Comparison of ENCODE assay signal across 16 cellular contexts in the genomic region with DNA sequence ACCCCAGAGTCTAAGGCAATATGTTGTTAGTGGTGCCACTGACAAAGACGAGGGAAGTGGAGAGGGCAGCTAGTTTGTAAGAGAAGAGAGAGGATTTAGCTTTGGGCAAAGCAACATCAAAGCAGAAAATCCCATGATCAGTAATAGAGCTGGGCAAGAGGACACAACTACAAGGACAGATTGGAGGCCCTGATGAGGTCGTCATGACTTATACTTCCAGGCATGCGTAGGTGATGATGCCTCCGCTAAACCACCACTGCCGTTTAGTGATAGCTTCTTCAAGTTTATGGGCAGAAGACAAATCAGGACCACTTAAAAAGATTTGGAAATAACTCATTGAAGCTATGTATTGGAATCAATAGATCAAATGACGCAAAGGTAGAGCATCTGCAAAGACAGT. TPM values are rescaled to one million over a fixed set of nuclear protein-coding genes. Genes with fewer than 3 reads are reported as not detected.
DNase-seq lines count a peak whose midpoint lies in the region; FAIRE-seq and TF ChIP-seq lines count a peak whose summit lies in the region.
"Had no signal": no experiment of that assay in that cellular context is flagged by ENCODE, and none has a peak within 500 bp of the region (broad histone marks: within the 10 kb centered on the region; RNA-seq: fewer than 3 reads in every experiment).

No MANE protein-coding gene starts in this region.

- POLR2A ChIA-PET in HEK293 (lab: Yijun Ruan, JAX), result interaction anchor here (1.2 kb wide), 1 partner anchor 115 kb away, joined by 4 read pairs; a partner anchor contains a TSS
- POLR2A ChIA-PET in H1 (lab: Charles Lee; ENCODE audit: partially characterized antibody), result interaction anchor here (2.6 kb wide), 1 partner anchor 15 kb away, joined by 9 read pairs; no protein-coding TSS in a partner anchor

- H2AK5ac ChIP-seq in H1 (ENCODE audit: low read depth, low read length) (no peak overlapping the region), mesendoderm (ENCODE audit: low read length) (no peak overlapping the region)

- H4K5ac ChIP-seq in H1 (ENCODE audit: insufficient read length, low read depth, low read length), result no peak overlapping the region
- no peak overlapping the region for H4K5ac ChIP-seq in mesendoderm (ENCODE audit: low read length)

- H2BK120ac ChIP-seq in H1 (replicated peaks; ENCODE audit: low read depth, low read length) (no peak overlapping the region), mesendoderm (ENCODE audit: low read depth, low read length) (no peak overlapping the region)

- no peak overlapping the region for H2BK15ac ChIP-seq in H1 (ENCODE audit: low read length)
- H2BK15ac ChIP-seq in mesendoderm (replicated peaks; ENCODE audit: low read depth), result no peak overlapping the region

- H2AFZ ChIP-seq in H1 (ENCODE audit: low read length), result no peak overlapping the region
- H2AFZ ChIP-seq: GM23338 had no signal

- H2BK5ac ChIP-seq in H1 (ENCODE audit: low read depth, low read length) (no peak overlapping the region), mesendoderm (ENCODE audit: low read length) (no peak overlapping the region)

- TF ChIP-seq POLR2A in H1 (IDR thresholded peaks at IDR 0.05; ENCODE audit: control extremely low read depth in 1 of 2, low read depth in 2 of 2, low read length in 2 of 2), result no peak

- H4K8ac ChIP-seq in H1 (ENCODE audit: extremely low read depth, insufficient read depth, low read length), result no peak overlapping the region
- no peak overlapping the region for H4K8ac ChIP-seq in mesendoderm (ENCODE audit: low read depth, low read length)

- no peak overlapping the region for H3K56ac ChIP-seq in H1 (replicated peaks; ENCODE audit: insufficient read length, low read depth, low read length)
- H3K56ac ChIP-seq in mesendoderm (ENCODE audit: low read length), result no peak overlapping the region

- 75% methylated on average over 6 of the region's 6 CpGs; no CpG with 5 or more reads in 1 of the 2 experiments for WGBS in H1 (ENCODE audit: extremely low coverage in 1 of 2, insufficient coverage in 1 of 2, insufficient read length in 1 of 2, insufficient replicate concordance in 2 of 2, low coverage in 1 of 2, low lambda C conversion rate in 2 of 2, missing lambda C conversion rate in 1 of 2), 2 experiments
- WGBS in mesendoderm (ENCODE audit: extremely low coverage, insufficient coverage, low lambda C conversion rate), result no CpG with 5 or more reads among the region's 6 CpGs

- peak overlapping the region; percentile 18 for H3K27ac Mint-ChIP-seq in Calu3 (ENCODE audit: unreplicated experiment)
- H3K27ac Mint-ChIP-seq: CD8-positive, alpha-beta memory T cell; GM23338; H9 had no signal

- H3K9me3 Mint-ChIP-seq in Calu3 (ENCODE audit: low read depth, unreplicated experiment), result peaks cover 9% of the 10 kb centered on the region
- H3K9me3 Mint-ChIP-seq: CD8-positive, alpha-beta memory T cell; GM23338; H9 had no signal

- DNase-seq in Calu3 (no peak), H1 (ENCODE audit: low read depth in 1 of 2, low spot score in 2 of 2) (peak in 1 of 2 experiments; percentile 16), mesendoderm (peak; percentile 59), ACHN (no peak), NCI-H1694 (lab: John Stamatoyannopoulos, UW) (no peak)
- DNase-seq: AML-193; Caco-2; CD8-positive, alpha-beta memory T cell; DMS53; GF-D8; H9 had no signal

- no peaks in the 10 kb centered on the region for H4K20me1 ChIP-seq in H1 (replicated peaks in 1 of 2; ENCODE audit: control insufficient read depth in 1 of 2, insufficient read depth in 2 of 2, low read length in 2 of 2)
- H4K20me1 ChIP-seq: BLaER1 had no signal

- H3K4ac ChIP-seq in H1 (replicated peaks; ENCODE audit: insufficient read length, low read depth, low read length) (no peak overlapping the region), mesendoderm (ENCODE audit: low read depth, low read length) (no peak overlapping the region)

- intact Hi-C loops in Calu3 (cut with micrococcal nuclease; ENCODE audit: unreplicated experiment), result no loop called here

- in situ Hi-C loops in ACHN (cut with HindIII; ENCODE audit: low pct_ligation_motif_present, low pct_unique_long_range_greater_than_20kb, low sequenced_read_pairs), result no loop called here

- TF ChIP-seq RAD21 in H1 (IDR thresholded peaks at IDR 0.05 in 1 of 2, conservative IDR thresholded peaks at IDR 0.05 in 1 of 2; ENCODE audit: low read depth in 2 of 2, low read length in 2 of 2), result no peak

- H3K27me3 ChIP-seq in H1 (replicated peaks in 1 of 4; ENCODE audit: control insufficient read depth in 3 of 4, extremely low read depth in 1 of 4, insufficient read depth in 3 of 4, low read length in 3 of 4) (no peaks in the 10 kb centered on the region), mesendoderm (ENCODE audit: insufficient read depth, low read length, poor library complexity) (no peaks in the 10 kb centered on the region)
- H3K27me3 ChIP-seq: BLaER1 had no signal

- H3K4me3 Mint-ChIP-seq in Calu3 (ENCODE audit: low read depth, unreplicated experiment), result no peak overlapping the region
- H3K4me3 Mint-ChIP-seq: CD8-positive, alpha-beta memory T cell; GM23338; H9 had no signal

- no peak overlapping the region for H3K14ac ChIP-seq in H1 (ENCODE audit: insufficient read length)

- H4K91ac ChIP-seq in H1 (replicated peaks; ENCODE audit: insufficient read length, low read length), result peak overlapping the region; percentile 42

- TF ChIP-seq CTCF in Calu3 (IDR thresholded peaks at IDR 0.05; ENCODE audit: unreplicated experiment), result no peak
- TF ChIP-seq CTCF in HEK293 (tag by site-specific recombination; IDR thresholded peaks at IDR 0.05), result no peak
- TF ChIP-seq CTCF in H1 (IDR thresholded peaks at IDR 0.05; ENCODE audit: control extremely low read depth in 1 of 3, insufficient read depth in 1 of 3, low read depth in 1 of 3, low read length in 3 of 3), result no peak

- H2BK12ac ChIP-seq in H1 (ENCODE audit: low read depth, low read length), result 0 out of 2 replicates have a peak overlapping the region, but pooled peaks have one; percentile 30

- BruUV-seq in Calu3 (replicated peaks; lab: Mats Ljungman, UMichigan), result no TSS peak

- no peak overlapping the region for H3K27ac ChIP-seq in HEK293 (ENCODE audit: extremely low read depth, low read depth, low read length)
- no peak overlapping the region for H3K27ac ChIP-seq in H1 (ENCODE audit: low read depth, low read length)
- H3K27ac ChIP-seq in mesendoderm (ENCODE audit: low read depth, low read length), result no peak overlapping the region
- H3K27ac ChIP-seq: BLaER1 had no signal

- H3K18ac ChIP-seq in H1 (ENCODE audit: extremely low read depth, low read length) (no peak overlapping the region), mesendoderm (ENCODE audit: low read length) (no peak overlapping the region)

- no peak for FAIRE-seq in H1 (lab: Jason Lieb, UNC)
- FAIRE-seq: HTR-8/SVneo had no signal

- H3K23ac ChIP-seq in H1 (ENCODE audit: insufficient read length) (no peak overlapping the region), mesendoderm (ENCODE audit: low read length) (no peak overlapping the region)

- no peak overlapping the region for H3K9ac ChIP-seq in H1 (replicated peaks in 1 of 4; ENCODE audit: extremely low read depth in 1 of 4, low read depth in 3 of 4, low read length in 3 of 4)
- H3K9ac ChIP-seq in mesendoderm (ENCODE audit: low read length), result no peak overlapping the region
- H3K9ac ChIP-seq: BLaER1 had no signal

- no peaks in the 10 kb centered on the region for H3K36me3 ChIP-seq in HEK293 (ENCODE audit: control insufficient read depth in 2 of 2, insufficient read depth in 1 of 2, low read length in 2 of 2)
- H3K36me3 ChIP-seq in H1 (ENCODE audit: control insufficient read depth in 2 of 4, insufficient read depth in 4 of 4, low read length in 3 of 4), result no peaks in the 10 kb centered on the region
- no peaks in the 10 kb centered on the region for H3K36me3 ChIP-seq in mesendoderm (ENCODE audit: control insufficient read depth, insufficient read depth, low read length)
- H3K36me3 ChIP-seq: BLaER1 had no signal

- H2BK20ac ChIP-seq in H1 (ENCODE audit: low read length), result peak overlapping the region; percentile 49; the same call in 1 of the 2 replicates

- peaks cover 42% of the 10 kb centered on the region for H3K4me1 Mint-ChIP-seq in Calu3 (ENCODE audit: low read depth, unreplicated experiment)
- H3K4me1 Mint-ChIP-seq: CD8-positive, alpha-beta memory T cell had no signal

- no peaks in the 10 kb centered on the region for H3K27me3 Mint-ChIP-seq in Calu3 (ENCODE audit: unreplicated experiment)

- TF ChIP-seq EP300 in H1 (IDR thresholded peaks at IDR 0.05; ENCODE audit: borderline replicate concordance in 1 of 2, low read depth in 2 of 2, low read length in 2 of 2), result no peak

- H3K4me2 ChIP-seq in H1 (ENCODE audit: insufficient read depth in 1 of 2, low read depth in 2 of 2, low read length in 2 of 2) (no peak overlapping the region), mesendoderm (ENCODE audit: low read length) (no peak overlapping the region)
- H3K4me2 ChIP-seq: BLaER1, GM23338 had no signal

- 0 out of 2 replicates have a peak, but pooled peaks cover 2% of the 10 kb centered on the region for H3K23me2 ChIP-seq in H1 (ENCODE audit: low read depth, low read length)

- H3K79me1 ChIP-seq in H1 (ENCODE audit: low read depth, low read length), result no peaks in the 10 kb centered on the region
- H3K79me1 ChIP-seq in mesendoderm (ENCODE audit: low read length), result no peaks in the 10 kb centered on the region

- H3K4me3 ChIP-seq in HEK293 (ENCODE audit: low read depth, low read length) (no peak overlapping the region), H1 (ENCODE audit: extremely low read depth in 1 of 4, insufficient read depth in 2 of 4, low read depth in 3 of 4, low read length in 4 of 4) (no peak overlapping the region), mesendoderm (ENCODE audit: low read length) (no peak overlapping the region)
- H3K4me3 ChIP-seq: BLaER1, GM23338 had no signal

- H3K9me3 ChIP-seq in HEK293 (ENCODE audit: control insufficient read depth, insufficient read depth, low read depth, low read length) (no peaks in the 10 kb centered on the region), H1 (ENCODE audit: insufficient read depth in 2 of 2, low read depth in 1 of 2, low read length in 1 of 2) (no peaks in the 10 kb centered on the region)
- H3K9me3 ChIP-seq: BLaER1, Caco-2 had no signal

- no peaks in the 10 kb centered on the region for H3K4me1 ChIP-seq in HEK293 (ENCODE audit: control insufficient read depth, insufficient read depth, low read length)
- H3K4me1 ChIP-seq in H1 (replicated peaks in 1 of 4; ENCODE audit: control insufficient read depth in 3 of 4, insufficient read depth in 4 of 4, low read length in 3 of 4), result peaks cover 2 to 16% (median 6%) of the 10 kb centered on the region in 4 experiments; a peak in 4 of 7 replicates
- peaks cover 8% of the 10 kb centered on the region for H3K4me1 ChIP-seq in mesendoderm (ENCODE audit: control insufficient read depth, low read depth, low read length)
- H3K4me1 ChIP-seq: BLaER1 had no signal

- CTCF ChIA-PET in Calu3 (lab: Charles Lee), result no interaction called here
- CTCF ChIA-PET in HEK293 (lab: Yijun Ruan, JAX), result interaction anchor here (1.5 kb wide), 1 partner anchor 51 kb away, joined by 6 read pairs; no protein-coding TSS in a partner anchor
- CTCF ChIA-PET in H1 (lab: Charles Lee; ENCODE audit: partially characterized antibody), result interaction anchor here (0.9 to 1.5 kb wide), 4 partner anchors 10 to 174 kb away, joined by 3 to 5 read pairs (median 3); no protein-coding TSS in a partner anchor

- peaks cover 6% of the 10 kb centered on the region for H3K36me3 Mint-ChIP-seq in Calu3 (ENCODE audit: insufficient read depth, unreplicated experiment)
- H3K36me3 Mint-ChIP-seq: CD8-positive, alpha-beta memory T cell had no signal

- H3K79me2 ChIP-seq in H1 (ENCODE audit: control insufficient read depth in 1 of 2, insufficient read depth in 2 of 2, low read length in 2 of 2), result no peaks in the 10 kb centered on the region
- H3K79me2 ChIP-seq in mesendoderm (ENCODE audit: control insufficient read depth, insufficient read depth, low read length), result no peaks in the 10 kb centered on the region

RNA-seq across cellular contexts. Expression of a gene that starts 2.6 kb away (rescaled TPM):
- 0.17 and 0.40 TPM in 2 replicates for total RNA-seq in Calu3 (2022)
- 0.15 TPM in 1 of 2 replicates, not detected in the other for total RNA-seq in H1 (2021; fragmentation: NEBNext Ultra II Directional; extraction: Animal tissue kit (Norgen Biotek cat#: 25700))
- polyA plus RNA-seq in H1 (2011; rRNA removed), result 0.03 TPM in 1 of 2 replicates, not detected in the other
- not detected for polyA plus RNA-seq in H1 (2011; cell fraction: cytosol; rRNA removed)
- polyA plus RNA-seq in H1 (2011; cell fraction: nucleus; rRNA removed), result not detected
- 0.21 TPM in 1 of 4 replicates, not detected in the others for polyA plus RNA-seq in H1 (2012, experiment 1 of 2)
- polyA plus RNA-seq in H1 (2012, experiment 2 of 2), result not detected
- 0.22 TPM for polyA plus RNA-seq in H1 (2013, experiment 1 of 2)
- 0.17 TPM for polyA plus RNA-seq in H1 (2013, experiment 2 of 2)
- polyA minus RNA-seq in H1 (2011; rRNA and poly(A)+ RNA removed), result not detected in 2 replicates
- polyA minus RNA-seq in H1 (2011; cell fraction: cytosol; rRNA and poly(A)+ RNA removed), result not detected
- not detected for polyA minus RNA-seq in H1 (2011; cell fraction: nucleus; rRNA and poly(A)+ RNA removed)
- 0.22 TPM for polyA plus RNA-seq in mesendoderm (2013, experiment 1 of 2)
- polyA plus RNA-seq in mesendoderm (2013, experiment 2 of 2), result 0.21 TPM
- total RNA-seq: A673; Caco-2; CD8-positive, alpha-beta memory T cell; GM23338; H9 had no signal
- polyA plus RNA-seq: CD8-positive, alpha-beta memory T cell; GM23338 had no signal

RNA-seq across cellular contexts. Expression of a gene that starts 28.2 kb away (rescaled TPM):
- not detected in 2 replicates for total RNA-seq in Calu3 (2022)
- not detected in 2 replicates for total RNA-seq in H1 (2021; fragmentation: NEBNext Ultra II Directional; extraction: Animal tissue kit (Norgen Biotek cat#: 25700))
- 0.15 TPM in 1 of 2 replicates, not detected in the other for polyA plus RNA-seq in H1 (2011; rRNA removed)
- polyA plus RNA-seq in H1 (2011; cell fraction: cytosol; rRNA removed), result 0.09 TPM
- 0.19 TPM for polyA plus RNA-seq in H1 (2011; cell fraction: nucleus; rRNA removed)
- 0.10 to 0.25 TPM (median 0.19 TPM) in 4 replicates for polyA plus RNA-seq in H1 (2012, experiment 1 of 2)
- not detected for polyA plus RNA-seq in H1 (2012, experiment 2 of 2)
- not detected for polyA plus RNA-seq in H1 (2013, experiment 1 of 2)
- polyA plus RNA-seq in H1 (2013, experiment 2 of 2), result 0.07 TPM
- polyA minus RNA-seq in H1 (2011; rRNA and poly(A)+ RNA removed), result not detected in 2 replicates
- not detected for polyA minus RNA-seq in H1 (2011; cell fraction: cytosol; rRNA and poly(A)+ RNA removed)
- not detected for polyA minus RNA-seq in H1 (2011; cell fraction: nucleus; rRNA and poly(A)+ RNA removed)
- polyA plus RNA-seq in mesendoderm (2013, experiment 1 of 2), result not detected
- polyA plus RNA-seq in mesendoderm (2013, experiment 2 of 2), result not detected
- total RNA-seq: A673; Caco-2; CD8-positive, alpha-beta memory T cell; GM23338; H9 had no signal
- polyA plus RNA-seq: CD8-positive, alpha-beta memory T cell had no signal

RNA-seq across cellular contexts. Expression of a gene that starts 48.7 kb away (rescaled TPM):
- total RNA-seq in Calu3 (2022), result not detected in 2 replicates
- total RNA-seq in H1 (2021; fragmentation: NEBNext Ultra II Directional; extraction: Animal tissue kit (Norgen Biotek cat#: 25700)), result 0.31 TPM in 1 of 2 replicates, not detected in the other
- polyA plus RNA-seq in H1 (2011; rRNA removed), result 0.05 TPM in 1 of 2 replicates, not detected in the other
- 0.03 TPM for polyA plus RNA-seq in H1 (2011; cell fraction: cytosol; rRNA removed)
- polyA plus RNA-seq in H1 (2011; cell fraction: nucleus; rRNA removed), result not detected
- polyA plus RNA-seq in H1 (2012, experiment 1 of 2), result not detected in 4 replicates
- polyA plus RNA-seq in H1 (2012, experiment 2 of 2), result not detected
- 0.32 TPM for polyA plus RNA-seq in H1 (2013, experiment 1 of 2)
- polyA plus RNA-seq in H1 (2013, experiment 2 of 2), result 0.29 TPM
- polyA minus RNA-seq in H1 (2011; rRNA and poly(A)+ RNA removed), result not detected in 2 replicates
- polyA minus RNA-seq in H1 (2011; cell fraction: cytosol; rRNA and poly(A)+ RNA removed), result not detected
- polyA minus RNA-seq in H1 (2011; cell fraction: nucleus; rRNA and poly(A)+ RNA removed), result not detected
- 0.04 TPM for polyA plus RNA-seq in mesendoderm (2013, experiment 1 of 2)
- polyA plus RNA-seq in mesendoderm (2013, experiment 2 of 2), result 0.04 TPM
- total RNA-seq: A673; CD8-positive, alpha-beta memory T cell; H9 had no signal
- polyA plus RNA-seq: CD8-positive, alpha-beta memory T cell; GM23338 had no signal

RNA-seq across cellular contexts. Expression of a gene that starts 55.6 kb away (rescaled TPM):
- 0.24 and 0.39 TPM in 2 replicates for total RNA-seq in Calu3 (2022)
- 0.78 and 1.1 TPM in 2 replicates for total RNA-seq in H1 (2021; fragmentation: NEBNext Ultra II Directional; extraction: Animal tissue kit (Norgen Biotek cat#: 25700))
- 0.68 and 0.86 TPM in 2 replicates for polyA plus RNA-seq in H1 (2011; rRNA removed)
- polyA plus RNA-seq in H1 (2011; cell fraction: cytosol; rRNA removed), result 2.4 TPM
- 0.47 TPM for polyA plus RNA-seq in H1 (2011; cell fraction: nucleus; rRNA removed)
- 0.46 to 1.1 TPM (median 0.57 TPM) in 4 replicates for polyA plus RNA-seq in H1 (2012, experiment 1 of 2)
- 0.46 TPM for polyA plus RNA-seq in H1 (2012, experiment 2 of 2)
- 0.69 TPM for polyA plus RNA-seq in H1 (2013, experiment 1 of 2)
- 0.61 TPM for polyA plus RNA-seq in H1 (2013, experiment 2 of 2)
- 0.46 TPM in 1 of 2 replicates, not detected in the other for polyA minus RNA-seq in H1 (2011; rRNA and poly(A)+ RNA removed)
- polyA minus RNA-seq in H1 (2011; cell fraction: cytosol; rRNA and poly(A)+ RNA removed), result 0.66 TPM
- 0.50 TPM for polyA minus RNA-seq in H1 (2011; cell fraction: nucleus; rRNA and poly(A)+ RNA removed)
- 0.15 TPM for polyA plus RNA-seq in mesendoderm (2013, experiment 1 of 2)
- polyA plus RNA-seq in mesendoderm (2013, experiment 2 of 2), result 0.11 TPM
- total RNA-seq: CD8-positive, alpha-beta memory T cell; H9 had no signal
- polyA plus RNA-seq: CD8-positive, alpha-beta memory T cell had no signal
